ENCODE assay signal across 4 cellular contexts in genomic region chr13:109981000-109981399, GRCh38.
TF ChIP-seq lines count a peak whose summit lies in the region.

No MANE protein-coding gene starts in this region.

TF ChIP-seq in HepG2, 621 proteins besides CTCF, POLR2A, EP300 and RAD21 (continues in another document):
- TF ChIP-seq DBP (CRISPR knock-in tag; IDR thresholded peaks at IDR 0.05; ENCODE audit: not compliant biosample characterization): no peak
- no peak for TF ChIP-seq ZNF580 (CRISPR knock-in tag; IDR thresholded peaks at IDR 0.05; ENCODE audit: borderline replicate concordance, low read depth)
- TF ChIP-seq, protein P1, sequence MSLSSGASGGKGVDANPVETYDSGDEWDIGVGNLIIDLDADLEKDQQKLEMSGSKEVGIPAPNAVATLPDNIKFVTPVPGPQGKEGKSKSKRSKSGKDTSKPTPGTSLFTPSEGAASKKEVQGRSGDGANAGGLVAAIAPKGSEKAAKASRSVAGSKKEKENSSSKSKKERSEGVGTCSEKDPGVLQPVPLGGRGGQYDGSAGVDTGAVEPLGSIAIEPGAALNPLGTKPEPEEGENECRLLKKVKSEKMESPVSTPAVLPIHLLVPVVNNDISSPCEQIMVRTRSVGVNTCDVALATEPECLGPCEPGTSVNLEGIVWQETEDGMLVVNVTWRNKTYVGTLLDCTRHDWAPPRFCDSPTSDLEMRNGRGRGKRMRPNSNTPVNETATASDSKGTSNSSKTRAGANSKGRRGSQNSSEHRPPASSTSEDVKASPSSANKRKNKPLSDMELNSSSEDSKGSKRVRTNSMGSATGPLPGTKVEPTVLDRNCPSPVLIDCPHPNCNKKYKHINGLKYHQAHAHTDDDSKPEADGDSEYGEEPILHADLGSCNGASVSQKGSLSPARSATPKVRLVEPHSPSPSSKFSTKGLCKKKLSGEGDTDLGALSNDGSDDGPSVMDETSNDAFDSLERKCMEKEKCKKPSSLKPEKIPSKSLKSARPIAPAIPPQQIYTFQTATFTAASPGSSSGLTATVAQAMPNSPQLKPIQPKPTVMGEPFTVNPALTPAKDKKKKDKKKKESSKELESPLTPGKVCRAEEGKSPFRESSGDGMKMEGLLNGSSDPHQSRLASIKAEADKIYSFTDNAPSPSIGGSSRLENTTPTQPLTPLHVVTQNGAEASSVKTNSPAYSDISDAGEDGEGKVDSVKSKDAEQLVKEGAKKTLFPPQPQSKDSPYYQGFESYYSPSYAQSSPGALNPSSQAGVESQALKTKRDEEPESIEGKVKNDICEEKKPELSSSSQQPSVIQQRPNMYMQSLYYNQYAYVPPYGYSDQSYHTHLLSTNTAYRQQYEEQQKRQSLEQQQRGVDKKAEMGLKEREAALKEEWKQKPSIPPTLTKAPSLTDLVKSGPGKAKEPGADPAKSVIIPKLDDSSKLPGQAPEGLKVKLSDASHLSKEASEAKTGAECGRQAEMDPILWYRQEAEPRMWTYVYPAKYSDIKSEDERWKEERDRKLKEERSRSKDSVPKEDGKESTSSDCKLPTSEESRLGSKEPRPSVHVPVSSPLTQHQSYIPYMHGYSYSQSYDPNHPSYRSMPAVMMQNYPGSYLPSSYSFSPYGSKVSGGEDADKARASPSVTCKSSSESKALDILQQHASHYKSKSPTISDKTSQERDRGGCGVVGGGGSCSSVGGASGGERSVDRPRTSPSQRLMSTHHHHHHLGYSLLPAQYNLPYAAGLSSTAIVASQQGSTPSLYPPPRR (CRISPR knock-in tag; IDR thresholded peaks at IDR 0.05; ENCODE audit: borderline replicate concordance): no peak
- TF ChIP-seq MAFK (conservative IDR thresholded peaks at IDR 0.05 in 1 of 2, IDR thresholded peaks at IDR 0.05 in 1 of 2; ENCODE audit: low read length in 2 of 2): peak; percentile 68 to 82

TF ChIP-seq in A549, 52 proteins besides CTCF, POLR2A, EP300 and RAD21:
- TF ChIP-seq MAFK (IDR thresholded peaks at IDR 0.05; ENCODE audit: partially characterized antibody) (peak; percentile 62), ESRRA (IDR thresholded peaks at IDR 0.05; ENCODE audit: borderline replicate concordance, low read length) (no peak), TFCP2L1 (CRISPR knock-in tag; IDR thresholded peaks at IDR 0.05) (no peak)
TF ChIP-seq in A549: peak in this region for 1.

TF ChIP-seq in IMR-90, 13 proteins besides CTCF, POLR2A, EP300 and RAD21:
- TF ChIP-seq NFE2L2 (IDR thresholded peaks at IDR 0.05; ENCODE audit: low read depth, low read length): no peak
- TF ChIP-seq, protein P2, sequence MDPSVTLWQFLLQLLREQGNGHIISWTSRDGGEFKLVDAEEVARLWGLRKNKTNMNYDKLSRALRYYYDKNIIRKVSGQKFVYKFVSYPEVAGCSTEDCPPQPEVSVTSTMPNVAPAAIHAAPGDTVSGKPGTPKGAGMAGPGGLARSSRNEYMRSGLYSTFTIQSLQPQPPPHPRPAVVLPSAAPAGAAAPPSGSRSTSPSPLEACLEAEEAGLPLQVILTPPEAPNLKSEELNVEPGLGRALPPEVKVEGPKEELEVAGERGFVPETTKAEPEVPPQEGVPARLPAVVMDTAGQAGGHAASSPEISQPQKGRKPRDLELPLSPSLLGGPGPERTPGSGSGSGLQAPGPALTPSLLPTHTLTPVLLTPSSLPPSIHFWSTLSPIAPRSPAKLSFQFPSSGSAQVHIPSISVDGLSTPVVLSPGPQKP (IDR thresholded peaks at IDR 0.05; ENCODE audit: borderline replicate concordance, low read depth, low read length): no peak
- TF ChIP-seq MXI1 (IDR thresholded peaks at IDR 0.05; ENCODE audit: borderline replicate concordance, low read depth, low read length): no peak
- peak; percentile 79 for TF ChIP-seq MAFK (IDR thresholded peaks at IDR 0.05; ENCODE audit: low read depth, low read length)

TF ChIP-seq in K562, 482 proteins besides CTCF, POLR2A, EP300 and RAD21:
- TF ChIP-seq, protein P1 (CRISPR knock-in tag; IDR thresholded peaks at IDR 0.05; ENCODE audit: borderline replicate concordance): no peak
- TF ChIP-seq MAFG (tag; conservative IDR thresholded peaks at IDR 0.05) (peak; percentile 29; the same call in 1 of the 2 replicates), POLR2AphosphoS5 (IDR thresholded peaks at IDR 0.05; ENCODE audit: control insufficient read depth, insufficient read depth, low read depth, low read length) (no peak), ZNF316 (IDR thresholded peaks at IDR 0.05) (peak; percentile 29; the same call in 1 of the 2 replicates), ZBTB34 (CRISPR knock-in tag; IDR thresholded peaks at IDR 0.05) (no peak), SP2 (IDR thresholded peaks at IDR 0.05; ENCODE audit: extremely low read depth, low read depth, low read length, poor library complexity, severe bottlenecking) (no peak), NBN (IDR thresholded peaks at IDR 0.05; ENCODE audit: low read depth) (no peak), ATF2 (CRISPR knock-in tag; IDR thresholded peaks at IDR 0.05) (no peak), TAL1 (IDR thresholded peaks at IDR 0.05) (no peak), SMAD1 (IDR thresholded peaks at IDR 0.05; ENCODE audit: low read depth, low read length, partially characterized antibody) (no peak), ZNF121 (CRISPR knock-in tag; conservative IDR thresholded peaks at IDR 0.05) (no peak), ATF1 (CRISPR knock-in tag; IDR thresholded peaks at IDR 0.05) (no peak), ATF1 (tag; IDR thresholded peaks at IDR 0.05) (no peak)
- TF ChIP-seq, protein P3, sequence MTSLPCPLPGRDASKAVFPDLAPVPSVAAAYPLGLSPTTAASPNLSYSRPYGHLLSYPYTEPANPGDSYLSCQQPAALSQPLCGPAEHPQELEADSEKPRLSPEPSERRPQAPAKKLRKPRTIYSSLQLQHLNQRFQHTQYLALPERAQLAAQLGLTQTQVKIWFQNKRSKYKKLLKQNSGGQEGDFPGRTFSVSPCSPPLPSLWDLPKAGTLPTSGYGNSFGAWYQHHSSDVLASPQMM (CRISPR knock-in tag; IDR thresholded peaks at IDR 0.05): no peak
